Comparison of ENCODE assay signal across 13 cellular contexts in genomic region chr2:229861431-229861830, GRCh38.
DNase-seq lines count a peak whose midpoint lies in the region; ATAC-seq and FAIRE-seq lines count a peak whose summit lies in the region.
"Had no signal": no experiment of that assay in that cellular context is flagged by ENCODE, and none has a peak within 500 bp of the region (broad histone marks: within the 10 kb centered on the region; RNA-seq: fewer than 3 reads in every experiment).

No MANE protein-coding gene starts in this region.

- peak; percentile 62 for FAIRE-seq in islet of Langerhans (lab: Jason Lieb, UNC)

- H2BK12ac ChIP-seq in trophoblast cell (ENCODE audit: low read length) = no peak overlapping the region

- H4K91ac ChIP-seq in trophoblast cell (ENCODE audit: low read depth, low read length) = no peak overlapping the region

- no peak overlapping the region for H4K8ac ChIP-seq in trophoblast cell (ENCODE audit: low read depth, low read length)

- H3K27ac ChIP-seq in SK-N-MC (peak overlapping the region; percentile 20; the same call in 1 of the 2 replicates), trophoblast cell (ENCODE audit: low read depth, low read length) (no peak overlapping the region)
- H3K27ac ChIP-seq: BLaER1 treated with 17β-estradiol and CSF1 and Interleukin-3, amounts not matched to agents 10 nM and 100 nM had no signal

- H3K4me1 ChIP-seq in trophoblast cell (ENCODE audit: control insufficient read depth in 1 of 2, insufficient read depth in 2 of 2, low read length in 2 of 2) = no peaks in the 10 kb centered on the region

- no peak overlapping the region for H2AK5ac ChIP-seq in trophoblast cell (ENCODE audit: low read length)

- H2AFZ ChIP-seq in trophoblast cell (ENCODE audit: insufficient read depth, low read length, poor library complexity) = no peak overlapping the region

- H3K9ac ChIP-seq in SK-N-MC (ENCODE audit: insufficient read length) = no peak overlapping the region
- H3K9ac ChIP-seq in trophoblast cell (ENCODE audit: low read length) = no peak overlapping the region
- H3K9ac ChIP-seq: BLaER1 treated with 17β-estradiol and CSF1 and Interleukin-3, amounts not matched to agents 10 nM and 100 nM had no signal

- H3K18ac ChIP-seq in trophoblast cell (ENCODE audit: low read length) = no peak overlapping the region

- H3K79me1 ChIP-seq in trophoblast cell (ENCODE audit: low read length) = no peaks in the 10 kb centered on the region

- peaks cover 34% of the 10 kb centered on the region for H3K36me3 ChIP-seq in SK-N-MC (ENCODE audit: insufficient read depth, low read length)
- H3K36me3 ChIP-seq in trophoblast cell (ENCODE audit: control insufficient read depth in 1 of 2, insufficient read depth in 2 of 2, low read length in 2 of 2) = peaks cover 9 to 11% of the 10 kb centered on the region in 2 experiments

- no peak overlapping the region for H4K12ac ChIP-seq in trophoblast cell (ENCODE audit: low read depth, low read length)

- H3K14ac ChIP-seq in trophoblast cell (ENCODE audit: low read length) = no peak overlapping the region

- H3K4ac ChIP-seq in trophoblast cell (ENCODE audit: low read depth, low read length) = no peak overlapping the region

- H2BK5ac ChIP-seq in trophoblast cell (ENCODE audit: low read depth, low read length, poor library complexity) = no peak overlapping the region

- no peaks in the 10 kb centered on the region for H3K9me3 ChIP-seq in SK-N-MC (ENCODE audit: low read depth, low read length)
- no peaks in the 10 kb centered on the region for H3K9me3 ChIP-seq in trophoblast cell (ENCODE audit: insufficient read depth, low read depth, low read length)
- H3K9me3 ChIP-seq: BLaER1 treated with 17β-estradiol and CSF1 and Interleukin-3, amounts not matched to agents 10 nM and 100 nM had no signal

- no peaks in the 10 kb centered on the region for H3K27me3 ChIP-seq in trophoblast cell (ENCODE audit: insufficient read depth, low read length)
- H3K27me3 ChIP-seq: BLaER1 treated with 17β-estradiol and CSF1 and Interleukin-3, amounts not matched to agents 10 nM and 100 nM had no signal

- no peak for ATAC-seq in HG03280 (IDR thresholded peaks at IDR 0.05; ENCODE audit: unreplicated experiment)
- ATAC-seq: HCT116 had no signal

- H3K23ac ChIP-seq in trophoblast cell (ENCODE audit: low read length) = no peak overlapping the region

- H2BK120ac ChIP-seq in trophoblast cell (ENCODE audit: insufficient read depth, low read length, poor library complexity) = no peak overlapping the region

- DNase-seq in EH (ENCODE audit: low read depth) = peak; percentile 27
- no peak for DNase-seq in SK-N-MC (ENCODE audit: low read depth, low spot score)
- no peak for DNase-seq in activated CD4-positive, alpha-beta T cell treated with anti-CD3 and anti-CD28 coated beads for 1 hour
- DNase-seq in trophoblast cell = no peak
- DNase-seq in GOT3 (lab: John Stamatoyannopoulos, UW) = no peak
- DNase-seq: NCI-H187 treated with DMSO at 0.1 percent for 48 hours; NCI-H446; NK-92 treated with Interleukin-12 subunit alpha and Interleukin-12 subunit beta, amount 100 ng/mL, for 24 hours; SHP77 treated with DMSO at 0.1 percent for 48 hours had no signal

- H3K4me3 ChIP-seq in SK-N-MC (no peak overlapping the region), trophoblast cell (ENCODE audit: low read depth, low read length) (no peak overlapping the region)
- H3K4me3 ChIP-seq: BLaER1 treated with 17β-estradiol and CSF1 and Interleukin-3, amounts not matched to agents 10 nM and 100 nM had no signal

- H3K4me2 ChIP-seq in trophoblast cell (ENCODE audit: low read length) = no peak overlapping the region
- H3K4me2 ChIP-seq: BLaER1 treated with 17β-estradiol and CSF1 and Interleukin-3, amounts not matched to agents 10 nM and 100 nM had no signal

- H3K79me2 ChIP-seq in trophoblast cell (ENCODE audit: control insufficient read depth, insufficient read depth, low read length, poor library complexity) = no peaks in the 10 kb centered on the region
